ENCODE assay signal across 20 cellular contexts in genomic region chr18:23163786-23164583, GRCh38.
"Had no signal": no experiment of that assay in that cellular context is flagged by ENCODE, and none has a peak within 500 bp of the region (broad histone marks: within the 10 kb centered on the region; RNA-seq: fewer than 3 reads in every experiment).

No MANE protein-coding gene starts in this region.

- H3K27me3 ChIP-seq: SJSA1 had no signal

- DNase-seq: IMR-90, MV-4-11, NCI-H1048, NCI-H1105, NCI-H1436 treated with DMSO at 0.1 percent for 48 hours, NCI-H1694, NCI-H187 treated with DMSO at 0.1 percent for 48 hours, NCI-H2029 treated with DMSO at 0.1 percent for 48 hours, NCI-H2171, NCI-H226, NCI-H446, NCI-H510A, NCI-H524 treated with DMSO at 0.1 percent for 48 hours, NCI-H69, NCI-H774, Right ventricle myocardium superior, RPMI8226, SIG-M5 had no signal

- H3K36me3 ChIP-seq: SJSA1 had no signal

- H3K27ac ChIP-seq: SJSA1, SK-N-MC had no signal

- H3K4me3 ChIP-seq: SJSA1, SK-N-MC had no signal

- H3K4me1 ChIP-seq: SJSA1 had no signal
